Comparison of ENCODE assay signal across 16 cellular contexts in genomic region chr6:49003348-49003747, GRCh38.
A peak's percentile ranks its signal among the peaks of the same experiment; 100 is the strongest.
DNase-seq lines count a peak whose midpoint lies in the region; TF ChIP-seq lines count a peak whose summit lies in the region.
"Had no signal": no experiment of that assay in that cellular context is flagged by ENCODE, and none has a peak within 500 bp of the region (broad histone marks: within the 10 kb centered on the region; RNA-seq: fewer than 3 reads in every experiment).

No MANE protein-coding gene starts in this region.

- H3K27me3 ChIP-seq in BE2C (no peaks in the 10 kb centered on the region), ovary (no peaks in the 10 kb centered on the region)
- H3K27me3 ChIP-seq: MG63, SJSA1 had no signal

- H3K36me3 ChIP-seq in BE2C (no peaks in the 10 kb centered on the region), ovary (no peaks in the 10 kb centered on the region)
- H3K36me3 ChIP-seq: MG63, SJSA1 had no signal

- H3K27ac ChIP-seq in ovary, result no peak overlapping the region
- H3K27ac ChIP-seq: SJSA1 had no signal

- intact Hi-C loops in ovary (cut with DNase I), result no loop called here

- no peak for TF ChIP-seq POLR2A in ovary (IDR thresholded peaks at IDR 0.05)

- TF ChIP-seq EP300 in ovary (IDR thresholded peaks at IDR 0.05), result no peak

- H3K4me1 ChIP-seq in BE2C, result peaks cover 37% of the 10 kb centered on the region
- H3K4me1 ChIP-seq in ovary (ENCODE audit: insufficient read depth), result no peaks in the 10 kb centered on the region
- H3K4me1 ChIP-seq: SJSA1 had no signal

- WGBS in ovary, 3 donors, result 44 to 53% (median 48%) methylated on average over 3 of the region's 3 CpGs

- TF ChIP-seq CTCF in BE2C (IDR thresholded peaks at IDR 0.05; ENCODE audit: low read depth, low read length) (no peak), ovary (IDR thresholded peaks at IDR 0.05) (no peak)

- H3K4me3 ChIP-seq in BE2C (ENCODE audit: low read depth, low read length) (no peak overlapping the region), ovary (no peak overlapping the region)
- H3K4me3 ChIP-seq: GM23338, MG63, SJSA1 had no signal

- H3K9me3 ChIP-seq in BE2C (no peaks in the 10 kb centered on the region), ovary (no peaks in the 10 kb centered on the region)
- H3K9me3 ChIP-seq: MG63, SJSA1 had no signal

- peak; percentile 47 for DNase-seq in BE2C
- DNase-seq in DMS153 (lab: John Stamatoyannopoulos, UW), result peak; percentile 90
- DNase-seq in NCI-H69 (lab: John Stamatoyannopoulos, UW), result peak; percentile 81
- DNase-seq in cerebellum (ENCODE audit: low spot score), result peak; percentile 45
- no peak for DNase-seq in ovary
- no peak for DNase-seq in NCI-H2196 treated with DMSO at 0.1 percent for 48 hours (lab: John Stamatoyannopoulos, UW; ENCODE audit: unreplicated experiment)
- DNase-seq in midbrain (lab: John Stamatoyannopoulos, UW), result no peak
- DNase-seq: DMS 273 treated with DMSO at 0.1 percent for 48 hours, EL, Karpas-422, MG63, NCI-H1048, NCI-H1694, NCI-H2171 had no signal

Comparison
In these comparisons a context has a peak if more than half of its experiments do, and no peak if none do; other contexts are left out.
1. DNase-seq: peak in BE2C (single experiment), DMS153 (single experiment), NCI-H69 (single experiment) and cerebellum (single experiment); none in ovary (0 of 5), NCI-H2196 treated with DMSO at 0.1 percent for 48 hours (single experiment) and midbrain (single experiment).